ENCODE assay signal across 8 cellular contexts in the genomic region with DNA sequence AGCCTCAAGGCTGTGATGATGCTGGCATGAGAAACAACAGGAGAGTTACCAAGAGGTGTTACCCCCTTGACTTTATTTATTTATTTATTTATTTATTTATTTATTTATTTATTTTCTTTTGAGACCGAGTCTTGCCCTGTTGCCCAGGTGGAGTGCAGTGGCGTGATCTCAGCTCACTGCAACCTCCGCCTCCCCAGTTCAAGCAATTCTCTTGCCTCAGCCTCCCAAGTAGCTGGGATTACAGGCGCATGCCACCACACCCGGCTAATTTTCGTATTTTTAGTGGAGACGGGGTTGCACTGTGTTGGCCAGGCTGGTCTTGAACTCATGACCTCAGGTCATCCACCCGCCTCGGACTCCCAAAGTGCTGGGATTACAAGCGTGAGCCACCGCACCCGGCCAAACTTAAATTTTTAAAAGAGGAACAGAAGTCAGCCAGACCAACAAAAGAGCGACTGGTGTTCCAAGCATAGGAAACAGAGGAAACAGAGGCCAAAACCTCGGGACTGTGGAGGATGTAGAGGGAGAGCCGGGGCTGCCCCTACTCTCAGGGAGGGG. TPM values are rescaled to one million over a fixed set of nuclear protein-coding genes. Genes with fewer than 3 reads are reported as not detected.
A peak's percentile ranks its signal among the peaks of the same experiment; 100 is the strongest.
DNase-seq lines count a peak whose midpoint lies in the region; ATAC-seq and TF ChIP-seq lines count a peak whose summit lies in the region.
"Not testable (repeated sequence)": the region's sequence is repeated elsewhere in the genome, so short reads cannot be mapped to it uniquely, and the experiment has no call there.

No MANE protein-coding gene starts in this region.

- not testable (repeated sequence) for TF ChIP-seq CTCF in GM12875 (IDR thresholded peaks at IDR 0.05; ENCODE audit: borderline replicate concordance, insufficient read depth, low read depth, low read length); cardiac muscle cell (IDR thresholded peaks at IDR 0.05; ENCODE audit: low read depth, low read length); gastrocnemius medialis (IDR thresholded peaks at IDR 0.05 in 4 of 5, conservative IDR thresholded peaks at IDR 0.05 in 1 of 5); uterus (IDR thresholded peaks at IDR 0.05)

- not testable (repeated sequence) for H3K27ac ChIP-seq in cardiac muscle cell
- H3K27ac ChIP-seq in mucosa of rectum (ENCODE audit: low read depth in 2 of 2, low read length in 2 of 2): peak overlapping the region in 1 of 2 donors; percentile 77
- H3K27ac ChIP-seq in gastrocnemius medialis: peak overlapping the region; percentile 63 to 79 (median 72)
- peak overlapping the region; percentile 72 to 73 for H3K27ac ChIP-seq in uterus

- POLR2A ChIA-PET in activated CD4-positive, alpha-beta memory T cell treated with anti-CD3 and anti-CD28 coated beads, Interleukin-2, amount 10 ng/mL, durations not matched to agents 7 days and 5 days (lab: Charles Lee): interaction anchor here (1.4 to 2.1 kb wide), 3 partner anchors 126 to 368 kb away, joined by 4 to 15 read pairs (median 5); a partner anchor contains a TSS

- peak overlapping the region; percentile 88 for H3K27ac Mint-ChIP-seq in activated CD4-positive, alpha-beta memory T cell treated with anti-CD3 and anti-CD28 coated beads, Interleukin-2, amount 10 ng/mL, durations not matched to agents 7 days and 5 days
- H3K27ac Mint-ChIP-seq in central memory CD8-positive, alpha-beta T cell (ENCODE audit: low read depth): peak overlapping the region; percentile 99

- H3K4me3 ChIP-seq in GM12875 (ENCODE audit: low read depth, low read length) (peak overlapping the region; percentile 57), cardiac muscle cell (peak overlapping the region; percentile 79), mucosa of rectum (ENCODE audit: low read length in 2 of 2) (peak overlapping the region; percentile 70 to 89), gastrocnemius medialis (peak overlapping the region; percentile 49 to 62 (median 59)), uterus (peak overlapping the region; percentile 37 to 62)

- H3K9ac ChIP-seq in mucosa of rectum (ENCODE audit: low read depth in 1 of 2, low read length in 2 of 2): peak overlapping the region; percentile 75 to 92

- not testable (repeated sequence) for H3K36me3 ChIP-seq in cardiac muscle cell; mucosa of rectum (ENCODE audit: control insufficient read depth in 2 of 2, insufficient read depth in 2 of 2, low read length in 2 of 2); gastrocnemius medialis; uterus

- not testable (repeated sequence) for H3K9me3 Mint-ChIP-seq in activated CD4-positive, alpha-beta memory T cell treated with anti-CD3 and anti-CD28 coated beads, Interleukin-2, amount 10 ng/mL, durations not matched to agents 7 days and 5 days; central memory CD8-positive, alpha-beta T cell

- not testable (repeated sequence) for H3K27me3 Mint-ChIP-seq in activated CD4-positive, alpha-beta memory T cell treated with anti-CD3 and anti-CD28 coated beads, Interleukin-2, amount 10 ng/mL, durations not matched to agents 7 days and 5 days; central memory CD8-positive, alpha-beta T cell

- intact Hi-C loops in gastrocnemius medialis (cut with DNase I; ENCODE audit: low total_unique reads); uterus (cut with DNase I; ENCODE audit: low total_unique reads): not testable (repeated sequence)

- H3K9me3 ChIP-seq in cardiac muscle cell (ENCODE audit: low read depth); mucosa of rectum (ENCODE audit: control insufficient read depth in 2 of 2, low read length in 2 of 2); gastrocnemius medialis; uterus: not testable (repeated sequence)

- ATAC-seq in central memory CD8-positive, alpha-beta T cell (replicated peaks; ENCODE audit: extremely low read depth, poor library complexity, severe bottlenecking); gastrocnemius medialis: not testable (repeated sequence)

- H3K4me1 Mint-ChIP-seq in activated CD4-positive, alpha-beta memory T cell treated with anti-CD3 and anti-CD28 coated beads, Interleukin-2, amount 10 ng/mL, durations not matched to agents 7 days and 5 days: peaks cover 21% of the 10 kb centered on the region
- H3K4me1 Mint-ChIP-seq in central memory CD8-positive, alpha-beta T cell: peaks cover 20% of the 10 kb centered on the region

- H3K4me3 Mint-ChIP-seq in activated CD4-positive, alpha-beta memory T cell treated with anti-CD3 and anti-CD28 coated beads, Interleukin-2, amount 10 ng/mL, durations not matched to agents 7 days and 5 days: peak overlapping the region; percentile 84
- H3K4me3 Mint-ChIP-seq in central memory CD8-positive, alpha-beta T cell: peak overlapping the region; percentile 90

- in situ Hi-C loops in gastrocnemius medialis (cut with MboI; ENCODE audit: low sequenced_read_pairs in 4 of 4): loop anchor here in 1 of 4 donors (25.0 kb wide), 1 partner anchor 141 kb away; a partner anchor contains a TSS

- H3K36me3 Mint-ChIP-seq in activated CD4-positive, alpha-beta memory T cell treated with anti-CD3 and anti-CD28 coated beads, Interleukin-2, amount 10 ng/mL, durations not matched to agents 7 days and 5 days (ENCODE audit: low read depth): peaks cover 19% of the 10 kb centered on the region
- H3K36me3 Mint-ChIP-seq in central memory CD8-positive, alpha-beta T cell (ENCODE audit: insufficient read depth): peaks cover 19% of the 10 kb centered on the region

- not testable (repeated sequence) for TF ChIP-seq POLR2A in gastrocnemius medialis (IDR thresholded peaks at IDR 0.05); uterus (IDR thresholded peaks at IDR 0.05)

- peak; percentile 38 for DNase-seq in NCI-H510A treated with DMSO at 0.1 percent for 48 hours (lab: John Stamatoyannopoulos, UW)
- DNase-seq in activated CD4-positive, alpha-beta memory T cell treated with anti-CD3 and anti-CD28 coated beads, Interleukin-2, amount 10 ng/mL, durations not matched to agents 7 days and 5 days; central memory CD8-positive, alpha-beta T cell (ENCODE audit: low spot score in 2 of 2); cardiac muscle cell (ENCODE audit: low read depth in 1 of 2, low spot score in 1 of 2); gastrocnemius medialis; uterus: not testable (repeated sequence)

- H3K27me3 ChIP-seq in cardiac muscle cell; mucosa of rectum (ENCODE audit: control insufficient read depth in 2 of 2, insufficient read depth in 2 of 2, low read length in 2 of 2); gastrocnemius medialis; uterus: not testable (repeated sequence)

- not testable (repeated sequence) for H3K4me1 ChIP-seq in cardiac muscle cell (ENCODE audit: low read depth); mucosa of rectum (ENCODE audit: control insufficient read depth in 2 of 2, insufficient read depth in 2 of 2, low read length in 2 of 2); gastrocnemius medialis; uterus

- CTCF ChIA-PET in activated CD4-positive, alpha-beta memory T cell treated with anti-CD3 and anti-CD28 coated beads, Interleukin-2, amount 10 ng/mL, durations not matched to agents 7 days and 5 days (lab: Charles Lee): interaction anchor here (0.6 to 2.0 kb wide), 2 partner anchors 94 to 132 kb away, joined by 3 to 9 read pairs; a partner anchor contains a TSS

RNA-seq across cellular contexts. Expression of a gene that starts 36.6 kb away (rescaled TPM):
- 100 to 1,000 TPM in 1 of 2 experiments, 10 to 100 TPM in 1; 96.4 to 108 TPM for total RNA-seq in activated CD4-positive, alpha-beta memory T cell treated with anti-CD3 and anti-CD28 coated beads, Interleukin-2, amount 10 ng/mL, durations not matched to agents 7 days and 5 days
- 5.2 and 6.5 TPM in 2 replicates for total RNA-seq in cardiac muscle cell
- 21.0 and 31.1 TPM in 2 replicates for polyA plus RNA-seq in cardiac muscle cell
- 10 to 100 TPM in 3 of 4 donors, 1 to 10 TPM in 1; 5.6 to 45.9 (median 15.6) TPM for total RNA-seq in gastrocnemius medialis
- total RNA-seq in uterus: 100 to 1,000 TPM in 1 of 4 donors, 10 to 100 TPM in 3; 13.2 to 357 (median 75.3) TPM
